In genomic region chr3:129122697-129123055, GRCh38 we compare ENCODE assay signal across 9 cellular contexts. TPM values are rescaled to one million over a fixed set of nuclear protein-coding genes. Genes with fewer than 3 reads are reported as not detected.
DNase-seq lines count a peak whose midpoint lies in the region; ATAC-seq and TF ChIP-seq lines count a peak whose summit lies in the region.
"Had no signal": no experiment of that assay in that cellular context is flagged by ENCODE, and none has a peak within 500 bp of the region (broad histone marks: within the 10 kb centered on the region; RNA-seq: fewer than 3 reads in every experiment).

No MANE protein-coding gene starts in this region.

- TF ChIP-seq EP300 in upper lobe of left lung (IDR thresholded peaks at IDR 0.05), result no peak

- WGBS in right lobe of liver (ENCODE audit: insufficient coverage, low coverage, low lambda C conversion rate, missing lambda C conversion rate), result 50% methylated on average over 2 of the region's 3 CpGs
- WGBS in upper lobe of left lung, 2 donors, result 56 to 63% methylated on average over 3 of the region's 3 CpGs

- H3K27me3 Mint-ChIP-seq in activated naive CD4-positive, alpha-beta T cell treated with anti-CD3 and anti-CD28 coated beads for 36 hours (ENCODE audit: low read depth), result no peaks in the 10 kb centered on the region

- no peak for DNase-seq in activated naive CD4-positive, alpha-beta T cell treated with anti-CD3 and anti-CD28 coated beads for 36 hours
- DNase-seq in activated naive CD4-positive, alpha-beta T cell treated with anti-CD3 and anti-CD28 coated beads, Interleukin-2, amount 50 U/mL, for 16 hours, result no peak
- no peak for DNase-seq in ascending aorta (ENCODE audit: low spot score in 2 of 2)
- no peak for DNase-seq in right lobe of liver
- no peak for DNase-seq in upper lobe of left lung
- DNase-seq in NCI-H226, result no peak
- no peak for DNase-seq in stimulated activated CD8-positive, alpha-beta memory T cell treated with anti-CD3 and anti-CD28 coated beads, Interleukin-4, amount 100 ng/mL, for 48 hours
- DNase-seq in GF-D8 (lab: John Stamatoyannopoulos, UW), result no peak
- DNase-seq: NCI-H1694 had no signal

- H3K27ac ChIP-seq in ascending aorta, result peak overlapping the region; percentile 97 to 99
- peak overlapping the region in 2 of 3 donors; percentile 47 to 67 for H3K27ac ChIP-seq in right lobe of liver
- peak overlapping the region; percentile 95 to 98 (median 96) for H3K27ac ChIP-seq in upper lobe of left lung

- TF ChIP-seq CTCF in ascending aorta (IDR thresholded peaks at IDR 0.05) (no peak), right lobe of liver (IDR thresholded peaks at IDR 0.05) (no peak), upper lobe of left lung (IDR thresholded peaks at IDR 0.05) (no peak)

- CTCF ChIA-PET in activated naive CD4-positive, alpha-beta T cell treated with anti-CD3 and anti-CD28 coated beads for 36 hours (lab: Charles Lee), result interaction anchor here (0.5 to 8.7 kb wide), 8 partner anchors 9 to 153 kb away, joined by 3 to 63 read pairs (median 3); no protein-coding TSS in a partner anchor

- no peaks in the 10 kb centered on the region for H3K9me3 Mint-ChIP-seq in activated naive CD4-positive, alpha-beta T cell treated with anti-CD3 and anti-CD28 coated beads for 36 hours

- H3K4me3 ChIP-seq in ascending aorta (peak overlapping the region in 1 of 2 donors; percentile 100), right lobe of liver (no peak overlapping the region), upper lobe of left lung (peak overlapping the region in 1 of 4 donors; percentile 91)

- H3K27me3 ChIP-seq in ascending aorta, result no peaks in the 10 kb centered on the region
- H3K27me3 ChIP-seq in right lobe of liver, result no peaks in the 10 kb centered on the region
- H3K27me3 ChIP-seq in upper lobe of left lung, result no peaks in the 10 kb centered on the region

- intact Hi-C loops in activated naive CD4-positive, alpha-beta T cell treated with anti-CD3 and anti-CD28 coated beads for 36 hours (cut with micrococcal nuclease), result loop anchor here (5.0 kb wide), 3 partner anchors 320 to 505 kb away; partner anchors contain the start of genes IFT122 and RAB7A
- intact Hi-C loops in ascending aorta (cut with DNase I), result loop anchor here (2.0 kb wide), 1 partner anchor 126 kb away; the partner anchor contains the start of gene COPG1
- intact Hi-C loops in right lobe of liver (cut with DNase I), result no loop called here

- peak overlapping the region; percentile 77 for H3K27ac Mint-ChIP-seq in activated naive CD4-positive, alpha-beta T cell treated with anti-CD3 and anti-CD28 coated beads for 36 hours

- no peak for TF ChIP-seq POLR2A in right lobe of liver (IDR thresholded peaks at IDR 0.05)
- TF ChIP-seq POLR2A in upper lobe of left lung (IDR thresholded peaks at IDR 0.05), result no peak

- peak overlapping the region; percentile 64 for H3K4me3 Mint-ChIP-seq in activated naive CD4-positive, alpha-beta T cell treated with anti-CD3 and anti-CD28 coated beads for 36 hours

- H3K36me3 ChIP-seq in ascending aorta (peaks cover 0 to 5% of the 10 kb centered on the region in 2 donors), right lobe of liver (no peaks in the 10 kb centered on the region), upper lobe of left lung (peaks cover 0 to 12% (median 3%) of the 10 kb centered on the region in 4 donors)

- peaks cover 27% of the 10 kb centered on the region for H3K4me1 Mint-ChIP-seq in activated naive CD4-positive, alpha-beta T cell treated with anti-CD3 and anti-CD28 coated beads for 36 hours (ENCODE audit: low read depth)

- H3K9me3 ChIP-seq in ascending aorta (no peaks in the 10 kb centered on the region), right lobe of liver (no peaks in the 10 kb centered on the region), upper lobe of left lung (no peaks in the 10 kb centered on the region)

- H3K36me3 Mint-ChIP-seq in activated naive CD4-positive, alpha-beta T cell treated with anti-CD3 and anti-CD28 coated beads for 36 hours (ENCODE audit: low read depth), result peaks cover 26% of the 10 kb centered on the region

- ATAC-seq in right lobe of liver, result no peak
- no peak for ATAC-seq in upper lobe of left lung (ENCODE audit: low FRiP score in 2 of 2)

- H3K4me1 ChIP-seq in ascending aorta (peaks cover 9 to 17% of the 10 kb centered on the region in 2 donors), right lobe of liver (peaks cover 0 to 30% (median 12%) of the 10 kb centered on the region in 4 donors), upper lobe of left lung (peaks cover 22 to 42% (median 29%) of the 10 kb centered on the region in 4 donors)

RNA-seq across cellular contexts. Expression of gene RAB43, which starts 1.1 kb away (rescaled TPM):
- 10 to 100 TPM; 73.9 to 80.0 TPM for total RNA-seq in activated naive CD4-positive, alpha-beta T cell treated with anti-CD3 and anti-CD28 coated beads for 36 hours
- total RNA-seq in ascending aorta, result 72.9 TPM
- 10 to 100 TPM; 21.8 to 67.2 (median 38.5) TPM for total RNA-seq in right lobe of liver
- total RNA-seq in upper lobe of left lung, result 10 to 100 TPM; 19.0 to 54.2 (median 34.0) TPM

RNA-seq across cellular contexts. Expression of gene ISY1, which starts 38.2 kb away (rescaled TPM):
- 10 to 100 TPM; 56.8 to 65.4 TPM for total RNA-seq in activated naive CD4-positive, alpha-beta T cell treated with anti-CD3 and anti-CD28 coated beads for 36 hours
- 22.5 TPM for total RNA-seq in ascending aorta
- 10 to 100 TPM in 2 of 6 experiments, 1 to 10 TPM in 4; 2.8 to 10.8 (median 8.9) TPM for total RNA-seq in right lobe of liver
- total RNA-seq in upper lobe of left lung, result 10 to 100 TPM; 14.2 to 34.8 (median 19.6) TPM

Comparison
In these comparisons a context has a peak if more than half of its experiments do, and no peak if none do; other contexts are left out.
1. intact Hi-C loops: an anchor here in activated naive CD4-positive, alpha-beta T cell treated with anti-CD3 and anti-CD28 coated beads for 36 hours (5.0 kb wide) and ascending aorta (2.0 kb wide); none called in right lobe of liver.